20 cellular contexts compared by ENCODE assay signal in genomic region chr10:110430369-110431273, GRCh38.
DNase-seq lines count a peak whose midpoint lies in the region; ATAC-seq and TF ChIP-seq lines count a peak whose summit lies in the region.
"Had no signal": no experiment of that assay in that cellular context is flagged by ENCODE, and none has a peak within 500 bp of the region (broad histone marks: within the 10 kb centered on the region; RNA-seq: fewer than 3 reads in every experiment).

No MANE protein-coding gene starts in this region.

- BruUV-seq in MCF 10A (replicated peaks; lab: Mats Ljungman, UMichigan): no TSS peak
- no TSS peak for BruUV-seq in Panc1 (replicated peaks; lab: Mats Ljungman, UMichigan)

- H3K27me3 Mint-ChIP-seq in MCF 10A (ENCODE audit: insufficient read depth, unreplicated experiment): no peaks in the 10 kb centered on the region

- intact Hi-C loops in breast epithelium (cut with DNase I; ENCODE audit: low total_unique reads): no loop called here
- intact Hi-C loops in MCF 10A (cut with micrococcal nuclease): no loop called here
- intact Hi-C loops in Panc1 (cut with micrococcal nuclease; ENCODE audit: unreplicated experiment): no loop called here

- no peaks in the 10 kb centered on the region for H3K27me3 ChIP-seq in breast epithelium
- H3K27me3 ChIP-seq in Panc1 (ENCODE audit: control insufficient read depth, insufficient read depth, low read length): no peaks in the 10 kb centered on the region
- no peaks in the 10 kb centered on the region for H3K27me3 ChIP-seq in suprapubic skin
- H3K27me3 ChIP-seq: heart left ventricle had no signal

- no peak for TF ChIP-seq POLR2A in breast epithelium (IDR thresholded peaks at IDR 0.05)
- TF ChIP-seq POLR2A in suprapubic skin (IDR thresholded peaks at IDR 0.05): no peak

- TF ChIP-seq EP300 in suprapubic skin (IDR thresholded peaks at IDR 0.05): no peak

- no peak overlapping the region for H3K27ac Mint-ChIP-seq in MCF 10A (ENCODE audit: low read depth, unreplicated experiment)
- H3K27ac Mint-ChIP-seq: T-helper 2 cell treated with Interferon-gamma antibody and Interleukin-4, amounts not matched to agents 5 μg/mL and 100 μg/mL, for 36 hours had no signal

- H3K36me3 Mint-ChIP-seq in MCF 10A (ENCODE audit: insufficient read depth, unreplicated experiment): no peaks in the 10 kb centered on the region

- H3K4me3 Mint-ChIP-seq in MCF 10A (ENCODE audit: unreplicated experiment): no peak overlapping the region
- H3K4me3 Mint-ChIP-seq: T-helper 2 cell treated with Interferon-gamma antibody and Interleukin-4, amounts not matched to agents 5 μg/mL and 100 μg/mL, for 36 hours had no signal

- H3K4me3 ChIP-seq in breast epithelium (no peak overlapping the region), Panc1 (ENCODE audit: low read depth in 2 of 2, low read length in 2 of 2) (no peak overlapping the region), suprapubic skin (no peak overlapping the region)
- H3K4me3 ChIP-seq: heart left ventricle, smooth muscle cell had no signal

- H3K4me1 ChIP-seq in breast epithelium (no peaks in the 10 kb centered on the region), Panc1 (ENCODE audit: control insufficient read depth, insufficient read depth, low read length) (peaks cover 6% of the 10 kb centered on the region; the same call in 1 of the 2 replicates), suprapubic skin (peaks cover 10% of the 10 kb centered on the region)
- H3K4me1 ChIP-seq: parathyroid adenoma had no signal

- TF ChIP-seq CTCF in breast epithelium (IDR thresholded peaks at IDR 0.05) (no peak), MCF 10A (IDR thresholded peaks at IDR 0.05; ENCODE audit: unreplicated experiment) (no peak), Panc1 (IDR thresholded peaks at IDR 0.05) (no peak), suprapubic skin (IDR thresholded peaks at IDR 0.05) (no peak)

- DNase-seq in breast epithelium (ENCODE audit: low spot score in 2 of 2) (peak; percentile 49 to 86), MCF 10A (ENCODE audit: unreplicated experiment) (no peak), Panc1 (ENCODE audit: low read depth, low spot score) (no peak), fibroblast of the conjunctiva (ENCODE audit: low read depth) (peak; percentile 55), suprapubic skin (ENCODE audit: low spot score in 2 of 2) (peak in 1 of 2 donors; percentile 55), caudate nucleus (lab: John Stamatoyannopoulos, UW) (no peak)
- DNase-seq: activated CD4-positive, alpha-beta T cell treated with anti-CD3 and anti-CD28 coated beads for 48 hours; activated T-cell treated with anti-CD3 and anti-CD28 coated beads, Interleukin-2, amount 50 U/mL, for 72 hours; amygdala; heart left ventricle; NCI-H146; NCI-H226; Right ventricle myocardium superior; stimulated activated naive CD4-positive, alpha-beta T cell treated with Interleukin-2 at 50 U/mL for 16 hours had no signal

- H3K9me3 ChIP-seq in breast epithelium (no peaks in the 10 kb centered on the region), Panc1 (ENCODE audit: control insufficient read depth, insufficient read depth, low read depth, low read length) (no peaks in the 10 kb centered on the region), suprapubic skin (no peaks in the 10 kb centered on the region)

- POLR2A ChIA-PET in MCF 10A (lab: Yijun Ruan, JAX) (interaction anchor here (0.7 kb wide), 1 partner anchor 19 kb away, joined by 3 read pairs; no protein-coding TSS in a partner anchor), Panc1 (lab: Charles Lee) (no interaction called here)

- peak overlapping the region; percentile 73 to 82 for H3K27ac ChIP-seq in breast epithelium
- H3K27ac ChIP-seq in Panc1 (ENCODE audit: low read length): peak overlapping the region; percentile 19; the same call in 1 of the 2 replicates
- H3K27ac ChIP-seq in suprapubic skin: peak overlapping the region; percentile 79
- H3K27ac ChIP-seq in caudate nucleus (ENCODE audit: low read depth, low read length): no peak overlapping the region
- H3K27ac ChIP-seq: heart left ventricle, HL-60, parathyroid adenoma had no signal

- ATAC-seq in Panc1 (no peak), GM18870 (IDR thresholded peaks at IDR 0.05; ENCODE audit: unreplicated experiment) (no peak), GM19351 (IDR thresholded peaks at IDR 0.05; ENCODE audit: unreplicated experiment) (no peak)
- ATAC-seq: activated T-cell treated with anti-CD3 and anti-CD28 coated beads, Interleukin-2, amount 50 U/mL, for 72 hours; heart left ventricle had no signal

- no peaks in the 10 kb centered on the region for H3K9me3 Mint-ChIP-seq in MCF 10A (ENCODE audit: unreplicated experiment)

- CTCF ChIA-PET in MCF 10A (lab: Yijun Ruan, JAX): interaction anchor here (0.6 to 1.2 kb wide), 4 partner anchors 9 to 139 kb away, joined by 3 read pairs; no protein-coding TSS in a partner anchor
- CTCF ChIA-PET in Panc1 (lab: Charles Lee): no interaction called here

- no peaks in the 10 kb centered on the region for H3K36me3 ChIP-seq in breast epithelium
- no peaks in the 10 kb centered on the region for H3K36me3 ChIP-seq in Panc1 (ENCODE audit: control insufficient read depth, insufficient read depth, low read length)
- no peaks in the 10 kb centered on the region for H3K36me3 ChIP-seq in suprapubic skin
- H3K36me3 ChIP-seq: heart left ventricle had no signal

- in situ Hi-C loops in Panc1 (cut with HindIII; ENCODE audit: low pct_unique_long_range_greater_than_20kb, low sequenced_read_pairs): no loop called here

- H3K4me1 Mint-ChIP-seq in MCF 10A (ENCODE audit: insufficient read depth, unreplicated experiment): peaks cover 21% of the 10 kb centered on the region

- 68% methylated on average over 8 of the region's 13 CpGs for WGBS in suprapubic skin

Comparison
In these comparisons a context has a peak if more than half of its experiments do, and no peak if none do; other contexts are left out.
1. DNase-seq: peak in breast epithelium (2 of 2) and fibroblast of the conjunctiva (single experiment); none in MCF 10A (single experiment), Panc1 (single experiment) and caudate nucleus (0 of 61).